Comparison of ENCODE assay signal across 22 cellular contexts in the genomic region with DNA sequence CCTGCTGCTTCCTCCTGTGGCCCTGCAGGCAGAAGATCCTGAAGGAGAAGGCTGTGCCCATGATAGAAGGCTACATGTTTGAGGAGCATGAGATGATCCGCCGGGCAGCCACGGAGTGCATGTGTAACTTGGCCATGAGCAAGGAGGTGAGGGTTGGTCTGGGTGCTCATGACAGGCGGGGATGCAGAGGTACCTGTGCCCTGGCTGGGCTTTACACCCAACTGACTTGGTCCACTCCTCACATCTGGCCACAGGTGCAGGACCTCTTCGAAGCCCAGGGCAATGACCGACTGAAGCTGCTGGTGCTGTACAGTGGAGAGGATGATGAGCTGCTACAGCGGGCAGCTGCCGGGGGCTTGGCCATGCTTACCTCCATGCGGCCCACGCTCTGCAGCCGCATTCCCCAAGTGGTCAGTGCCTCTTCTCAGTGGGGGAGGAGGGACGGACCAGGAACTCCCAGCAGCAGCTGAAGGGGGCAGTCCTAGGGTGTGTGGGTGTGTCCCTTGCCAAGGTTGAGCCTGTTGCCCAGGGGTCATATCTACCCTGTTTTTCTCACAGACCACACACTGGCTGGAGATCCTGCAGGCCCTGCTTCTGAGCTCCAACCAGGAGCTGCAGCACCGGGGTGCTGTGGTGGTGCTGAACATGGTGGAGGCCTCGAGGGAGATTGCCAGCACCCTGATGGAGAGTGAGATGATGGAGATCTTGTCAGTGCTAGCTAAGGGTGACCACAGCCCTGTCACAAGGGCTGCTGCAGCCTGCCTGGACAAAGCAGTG. TPM values are rescaled to one million over a fixed set of nuclear protein-coding genes. Genes with fewer than 3 reads are reported as not detected.
DNase-seq lines count a peak whose midpoint lies in the region; ATAC-seq lines count a peak whose summit lies in the region.
"Had no signal": no experiment of that assay in that cellular context is flagged by ENCODE, and none has a peak within 500 bp of the region (broad histone marks: within the 10 kb centered on the region; RNA-seq: fewer than 3 reads in every experiment).

No MANE protein-coding gene starts in this region.

- H3K18ac ChIP-seq in neuronal stem cell (ENCODE audit: low read length), result no peak overlapping the region

- H3K36me3 ChIP-seq in H7 (replicated peaks; ENCODE audit: control insufficient read depth, insufficient read depth, low read length), result peaks cover 21% of the 10 kb centered on the region
- peaks cover 43 to 59% of the 10 kb centered on the region in 2 donors for H3K36me3 ChIP-seq in neuronal stem cell (replicated peaks in 1 of 2; ENCODE audit: control insufficient read depth in 2 of 2, insufficient read depth in 2 of 2, low read length in 2 of 2)
- H3K36me3 ChIP-seq in MG63, result peaks cover 57% of the 10 kb centered on the region

- no peaks in the 10 kb centered on the region for H3K27me3 Mint-ChIP-seq in activated CD4-positive, alpha-beta memory T cell treated with anti-CD3 and anti-CD28 coated beads, Interleukin-2, amount 10 ng/mL, durations not matched to agents 7 days and 5 days
- no peaks in the 10 kb centered on the region for H3K27me3 Mint-ChIP-seq in activated CD4-positive, alpha-beta memory T cell treated with anti-CD3 and anti-CD28 coated beads for 36 hours
- no peaks in the 10 kb centered on the region for H3K27me3 Mint-ChIP-seq in central memory CD8-positive, alpha-beta T cell

- no peak for DNase-seq in activated CD4-positive, alpha-beta memory T cell treated with anti-CD3 and anti-CD28 coated beads, Interleukin-2, amount 10 ng/mL, durations not matched to agents 7 days and 5 days
- DNase-seq in activated CD4-positive, alpha-beta memory T cell treated with anti-CD3 and anti-CD28 coated beads for 36 hours, result no peak
- DNase-seq in H7, result peak; percentile 49
- DNase-seq in central memory CD8-positive, alpha-beta T cell (ENCODE audit: low spot score in 2 of 2), result no peak
- no peak for DNase-seq in neuronal stem cell (ENCODE audit: low spot score)
- no peak for DNase-seq in MG63
- no peak for DNase-seq in Ammon's horn (ENCODE audit: low spot score)
- DNase-seq in putamen (ENCODE audit: low spot score), result no peak
- DNase-seq: activated CD4-positive, alpha-beta T cell treated with anti-CD3 and anti-CD28 coated beads, Interleukin-2, amount 50 U/mL, for 1 hour; activated T-cell treated with anti-CD3 and anti-CD28 coated beads, Interleukin-2, amount 50 U/mL, for 1 hour; DMS 273 treated with DMSO at 0.1 percent for 48 hours; heart left ventricle; MM.1S; NCI-H146; NCI-H2171 treated with DMSO at 0.1 percent for 48 hours; NCI-H69; occipital lobe; substantia nigra had no signal

- peaks cover 54% of the 10 kb centered on the region for H3K36me3 Mint-ChIP-seq in activated CD4-positive, alpha-beta memory T cell treated with anti-CD3 and anti-CD28 coated beads, Interleukin-2, amount 10 ng/mL, durations not matched to agents 7 days and 5 days (ENCODE audit: low read depth)
- peaks cover 36% of the 10 kb centered on the region for H3K36me3 Mint-ChIP-seq in activated CD4-positive, alpha-beta memory T cell treated with anti-CD3 and anti-CD28 coated beads for 36 hours
- H3K36me3 Mint-ChIP-seq in central memory CD8-positive, alpha-beta T cell (ENCODE audit: insufficient read depth), result peaks cover 27% of the 10 kb centered on the region

- H4K91ac ChIP-seq in neuronal stem cell (ENCODE audit: low read depth, low read length, poor library complexity), result no peak overlapping the region

- H3K4me3 ChIP-seq in H7 (ENCODE audit: insufficient read depth, low read depth, low read length) (no peak overlapping the region), neuronal stem cell (ENCODE audit: low read length in 2 of 2) (no peak overlapping the region), MG63 (no peak overlapping the region)
- H3K4me3 ChIP-seq: A549; BLaER1 treated with 17β-estradiol and CSF1 and Interleukin-3, amounts not matched to agents 10 nM and 100 nM; heart left ventricle; left lung had no signal

- no peak overlapping the region for H2BK12ac ChIP-seq in neuronal stem cell (ENCODE audit: low read length)

- H3K4me1 Mint-ChIP-seq in activated CD4-positive, alpha-beta memory T cell treated with anti-CD3 and anti-CD28 coated beads, Interleukin-2, amount 10 ng/mL, durations not matched to agents 7 days and 5 days, result peaks cover 29% of the 10 kb centered on the region
- H3K4me1 Mint-ChIP-seq in activated CD4-positive, alpha-beta memory T cell treated with anti-CD3 and anti-CD28 coated beads for 36 hours (ENCODE audit: low read depth), result peaks cover 14% of the 10 kb centered on the region
- peaks cover 9% of the 10 kb centered on the region for H3K4me1 Mint-ChIP-seq in central memory CD8-positive, alpha-beta T cell

- H2AFZ ChIP-seq in neuronal stem cell (ENCODE audit: low read length), result no peak overlapping the region

- CTCF ChIA-PET in activated CD4-positive, alpha-beta memory T cell treated with anti-CD3 and anti-CD28 coated beads, Interleukin-2, amount 10 ng/mL, durations not matched to agents 7 days and 5 days (lab: Charles Lee), result interaction anchor here (1.2 to 12.0 kb wide), 2 partner anchors 20 to 80 kb away, joined by 3 to 167 read pairs; partner anchors contain the start of genes HDDC3 and UNC45A
- CTCF ChIA-PET in activated CD4-positive, alpha-beta memory T cell treated with anti-CD3 and anti-CD28 coated beads for 36 hours (lab: Charles Lee), result interaction anchor here (7.7 kb wide), 1 partner anchor 21 kb away, joined by 106 read pairs; the partner anchor contains the start of genes HDDC3 and UNC45A

- H3K9me3 ChIP-seq in neuronal stem cell (replicated peaks in 1 of 2; ENCODE audit: control insufficient read depth in 2 of 2, insufficient read depth in 1 of 2, low read depth in 1 of 2, low read length in 2 of 2) (peaks cover 0 to 1% of the 10 kb centered on the region in 2 donors), MG63 (no peaks in the 10 kb centered on the region)
- H3K9me3 ChIP-seq: A549; BLaER1 treated with 17β-estradiol and CSF1 and Interleukin-3, amounts not matched to agents 10 nM and 100 nM; heart left ventricle; left lung had no signal

- no peaks in the 10 kb centered on the region for H3K9me3 Mint-ChIP-seq in activated CD4-positive, alpha-beta memory T cell treated with anti-CD3 and anti-CD28 coated beads, Interleukin-2, amount 10 ng/mL, durations not matched to agents 7 days and 5 days
- H3K9me3 Mint-ChIP-seq in activated CD4-positive, alpha-beta memory T cell treated with anti-CD3 and anti-CD28 coated beads for 36 hours, result no peaks in the 10 kb centered on the region
- H3K9me3 Mint-ChIP-seq in central memory CD8-positive, alpha-beta T cell, result no peaks in the 10 kb centered on the region

- POLR2A ChIA-PET in activated CD4-positive, alpha-beta memory T cell treated with anti-CD3 and anti-CD28 coated beads, Interleukin-2, amount 10 ng/mL, durations not matched to agents 7 days and 5 days (lab: Charles Lee), result interaction anchor here (0.6 to 10.6 kb wide), 5 partner anchors 8 to 40 kb away, joined by 3 to 198 read pairs (median 10); partner anchors contain the start of genes HDDC3 and UNC45A
- POLR2A ChIA-PET in activated CD4-positive, alpha-beta memory T cell treated with anti-CD3 and anti-CD28 coated beads for 36 hours (lab: Charles Lee), result interaction anchor here (3.7 kb wide), 1 partner anchor 18 kb away, joined by 28 read pairs; the partner anchor contains the start of gene UNC45A

- H3K27ac Mint-ChIP-seq in activated CD4-positive, alpha-beta memory T cell treated with anti-CD3 and anti-CD28 coated beads, Interleukin-2, amount 10 ng/mL, durations not matched to agents 7 days and 5 days, result peak overlapping the region; percentile 18
- no peak overlapping the region for H3K27ac Mint-ChIP-seq in activated CD4-positive, alpha-beta memory T cell treated with anti-CD3 and anti-CD28 coated beads for 36 hours
- no peak overlapping the region for H3K27ac Mint-ChIP-seq in central memory CD8-positive, alpha-beta T cell (ENCODE audit: low read depth)

- no peak overlapping the region for H3K27ac ChIP-seq in neuronal stem cell (replicated peaks; ENCODE audit: low read length)
- H3K27ac ChIP-seq: A549, left lung had no signal

- H3K4me3 Mint-ChIP-seq in activated CD4-positive, alpha-beta memory T cell treated with anti-CD3 and anti-CD28 coated beads, Interleukin-2, amount 10 ng/mL, durations not matched to agents 7 days and 5 days, result no peak overlapping the region
- H3K4me3 Mint-ChIP-seq in activated CD4-positive, alpha-beta memory T cell treated with anti-CD3 and anti-CD28 coated beads for 36 hours, result no peak overlapping the region
- peak overlapping the region; percentile 77 for H3K4me3 Mint-ChIP-seq in central memory CD8-positive, alpha-beta T cell

- no peak overlapping the region for H3K23ac ChIP-seq in neuronal stem cell (ENCODE audit: low read depth, low read length, poor library complexity)

- no peak for ATAC-seq in central memory CD8-positive, alpha-beta T cell (replicated peaks; ENCODE audit: extremely low read depth, poor library complexity, severe bottlenecking)
- ATAC-seq: A549, heart left ventricle, left lung, right cardiac atrium had no signal

- peaks cover 9% of the 10 kb centered on the region for H3K79me1 ChIP-seq in neuronal stem cell (ENCODE audit: low read depth, low read length)

- no peak overlapping the region for H2BK15ac ChIP-seq in neuronal stem cell (ENCODE audit: low read length)

- no peak overlapping the region for H2BK120ac ChIP-seq in neuronal stem cell (ENCODE audit: low read depth, low read length)

- peak overlapping the region; percentile 70 for H3K9ac ChIP-seq in neuronal stem cell (ENCODE audit: low read depth, low read length, poor library complexity)
- H3K9ac ChIP-seq: BLaER1 treated with 17β-estradiol and CSF1 and Interleukin-3, amounts not matched to agents 10 nM and 100 nM had no signal

- H3K4me1 ChIP-seq in neuronal stem cell (ENCODE audit: control insufficient read depth in 2 of 2, insufficient read depth in 1 of 2, low read depth in 1 of 2, low read length in 2 of 2), result peaks cover 0 to 10% of the 10 kb centered on the region in 2 donors

- no CpG with 5 or more reads among the region's 14 CpGs for whole genome bisulfite sequencing in neuronal stem cell (ENCODE audit: extremely low coverage in 2 of 2, insufficient read length in 2 of 2, insufficient replicate concordance in 1 of 2), 2 donors

- peak overlapping the region; percentile 11 for H2BK5ac ChIP-seq in neuronal stem cell (ENCODE audit: low read length)

- H4K8ac ChIP-seq in neuronal stem cell (ENCODE audit: low read depth, low read length), result no peak overlapping the region

- intact Hi-C loops in activated CD4-positive, alpha-beta memory T cell treated with anti-CD3 and anti-CD28 coated beads for 36 hours (cut with micrococcal nuclease), result no loop called here

- H3K4me2 ChIP-seq in neuronal stem cell (ENCODE audit: insufficient read depth, low read length, poor library complexity, severe bottlenecking), result no peak overlapping the region
- H3K4me2 ChIP-seq: A549 had no signal

- peaks cover 4% of the 10 kb centered on the region; the same call in 1 of the 2 replicates for H3K27me3 ChIP-seq in H7 (ENCODE audit: control insufficient read depth, insufficient read depth, low read length)
- peaks cover 0 to 4% (median 0%) of the 10 kb centered on the region in 3 experiments for H3K27me3 ChIP-seq in neuronal stem cell (ENCODE audit: control insufficient read depth in 3 of 3, insufficient read depth in 3 of 3, low read depth in 1 of 3, low read length in 3 of 3)
- H3K27me3 ChIP-seq in MG63, result no peaks in the 10 kb centered on the region
- H3K27me3 ChIP-seq: BLaER1 treated with 17β-estradiol and CSF1 and Interleukin-3, amounts not matched to agents 10 nM and 100 nM; heart left ventricle; left lung had no signal

- H2AK5ac ChIP-seq in neuronal stem cell (ENCODE audit: low read depth, low read length), result no peak overlapping the region

- no peak overlapping the region for H3K14ac ChIP-seq in neuronal stem cell (ENCODE audit: low read length)

- no peak overlapping the region for H3K4ac ChIP-seq in neuronal stem cell (ENCODE audit: low read length)

RNA-seq across cellular contexts. Expression of gene RCCD1, which starts 1.6 kb away (rescaled TPM):
- total RNA-seq in activated CD4-positive, alpha-beta memory T cell treated with anti-CD3 and anti-CD28 coated beads, Interleukin-2, amount 10 ng/mL, durations not matched to agents 7 days and 5 days, result 10 to 100 TPM; 31.3 to 32.8 TPM
- 10 to 100 TPM; 39.9 to 41.4 TPM for total RNA-seq in activated CD4-positive, alpha-beta memory T cell treated with anti-CD3 and anti-CD28 coated beads for 36 hours
- 28.3 and 39.4 TPM in 2 replicates for total RNA-seq in H7 (2014; rRNA removed; shearing (Covaris generic))
- polyA plus RNA-seq in neuronal stem cell (2013, experiment 1 of 2), result 15.6 TPM
- 14.4 TPM for polyA plus RNA-seq in neuronal stem cell (2013, experiment 2 of 2)
- 25.7 and 27.5 TPM in 2 replicates for total RNA-seq in MG63 (2014; rRNA removed; shearing (Covaris generic); ENCODE audit: low replicate concordance)

RNA-seq across cellular contexts. Expression of gene UNC45A, which starts 18.0 kb away (rescaled TPM):
- total RNA-seq in activated CD4-positive, alpha-beta memory T cell treated with anti-CD3 and anti-CD28 coated beads, Interleukin-2, amount 10 ng/mL, durations not matched to agents 7 days and 5 days, result 10 to 100 TPM; 71.3 to 75.2 TPM
- total RNA-seq in activated CD4-positive, alpha-beta memory T cell treated with anti-CD3 and anti-CD28 coated beads for 36 hours, result 10 to 100 TPM; 71.1 to 74.3 TPM
- total RNA-seq in H7 (2014; rRNA removed; shearing (Covaris generic)), result 85.9 and 87.2 TPM in 2 replicates
- 29.4 TPM for polyA plus RNA-seq in neuronal stem cell (2013, experiment 1 of 2)
- 28.4 TPM for polyA plus RNA-seq in neuronal stem cell (2013, experiment 2 of 2)
- 43.1 and 64.2 TPM in 2 replicates for total RNA-seq in MG63 (2014; rRNA removed; shearing (Covaris generic); ENCODE audit: low replicate concordance)

RNA-seq across cellular contexts. Expression of gene HDDC3, which starts 20.7 kb away (rescaled TPM):
- 10 to 100 TPM; 37.6 to 41.7 TPM for total RNA-seq in activated CD4-positive, alpha-beta memory T cell treated with anti-CD3 and anti-CD28 coated beads, Interleukin-2, amount 10 ng/mL, durations not matched to agents 7 days and 5 days
- 10 to 100 TPM; 45.0 to 45.8 TPM for total RNA-seq in activated CD4-positive, alpha-beta memory T cell treated with anti-CD3 and anti-CD28 coated beads for 36 hours
- 16.2 and 19.4 TPM in 2 replicates for total RNA-seq in H7 (2014; rRNA removed; shearing (Covaris generic))
- polyA plus RNA-seq in neuronal stem cell (2013, experiment 1 of 2), result 17.1 TPM
- polyA plus RNA-seq in neuronal stem cell (2013, experiment 2 of 2), result 16.8 TPM
- 32.6 and 51.9 TPM in 2 replicates for total RNA-seq in MG63 (2014; rRNA removed; shearing (Covaris generic); ENCODE audit: low replicate concordance)

RNA-seq across cellular contexts. Expression of gene PRC1, which starts 41.2 kb away (rescaled TPM):
- 100 to 1,000 TPM; 158 to 167 TPM for total RNA-seq in activated CD4-positive, alpha-beta memory T cell treated with anti-CD3 and anti-CD28 coated beads, Interleukin-2, amount 10 ng/mL, durations not matched to agents 7 days and 5 days
- 100 to 1,000 TPM; 151 to 158 TPM for total RNA-seq in activated CD4-positive, alpha-beta memory T cell treated with anti-CD3 and anti-CD28 coated beads for 36 hours
- 143 and 195 TPM in 2 replicates for total RNA-seq in H7 (2014; rRNA removed; shearing (Covaris generic))
- polyA plus RNA-seq in neuronal stem cell (2013, experiment 1 of 2), result 196 TPM
- 191 TPM for polyA plus RNA-seq in neuronal stem cell (2013, experiment 2 of 2)
- 231 and 268 TPM in 2 replicates for total RNA-seq in MG63 (2014; rRNA removed; shearing (Covaris generic); ENCODE audit: low replicate concordance)

RNA-seq across cellular contexts. Expression of gene MAN2A2, which starts 50.0 kb away (rescaled TPM):
- 100 to 1,000 TPM; 132 to 133 TPM for total RNA-seq in activated CD4-positive, alpha-beta memory T cell treated with anti-CD3 and anti-CD28 coated beads, Interleukin-2, amount 10 ng/mL, durations not matched to agents 7 days and 5 days
- total RNA-seq in activated CD4-positive, alpha-beta memory T cell treated with anti-CD3 and anti-CD28 coated beads for 36 hours, result 10 to 100 TPM; 98.1 to 99.2 TPM
- 7.4 and 11.6 TPM in 2 replicates for total RNA-seq in H7 (2014; rRNA removed; shearing (Covaris generic))
- polyA plus RNA-seq in neuronal stem cell (2013, experiment 1 of 2), result 41.6 TPM
- 37.8 TPM for polyA plus RNA-seq in neuronal stem cell (2013, experiment 2 of 2)
- 9.5 and 45.8 TPM in 2 replicates for total RNA-seq in MG63 (2014; rRNA removed; shearing (Covaris generic); ENCODE audit: low replicate concordance)
